In genomic region chr22:20186183-20186870, GRCh38 we compare ENCODE assay signal across 1 cellular context.
TF ChIP-seq lines count a peak whose summit lies in the region.

No MANE protein-coding gene starts in this region.

TF ChIP-seq in K562, 482 proteins besides CTCF, POLR2A, EP300 and RAD21 (continued from another document and continues in another):
- TF ChIP-seq ELK1 (CRISPR knock-in tag; IDR thresholded peaks at IDR 0.05) (peak; percentile 52; the same call in 1 of the 2 replicates), ZBTB12 (CRISPR knock-in tag; IDR thresholded peaks at IDR 0.05) (no peak), ZNF217 (CRISPR knock-in tag; IDR thresholded peaks at IDR 0.05) (no peak), DDX20 (tag; IDR thresholded peaks at IDR 0.05; ENCODE audit: low read depth) (no peak), ZNF561 (CRISPR knock-in tag; conservative IDR thresholded peaks at IDR 0.05) (no peak), ATF7 (IDR thresholded peaks at IDR 0.05) (no peak), NR4A1 (CRISPR knock-in tag; IDR thresholded peaks at IDR 0.05) (no peak), NR4A1 (tag; IDR thresholded peaks at IDR 0.05) (no peak), ZNF449 (CRISPR knock-in tag; IDR thresholded peaks at IDR 0.05) (no peak), ILF3 (IDR thresholded peaks at IDR 0.05; ENCODE audit: borderline replicate concordance) (no peak), PHB (CRISPR knock-in tag; IDR thresholded peaks at IDR 0.05) (no peak), E2F5 (CRISPR knock-in tag; IDR thresholded peaks at IDR 0.05) (no peak), ZNF398 (CRISPR knock-in tag; IDR thresholded peaks at IDR 0.05) (no peak), SP1 (CRISPR knock-in tag; IDR thresholded peaks at IDR 0.05) (no peak), ZNF280B (CRISPR knock-in tag; IDR thresholded peaks at IDR 0.05) (no peak), ZNF143 (CRISPR knock-in tag; IDR thresholded peaks at IDR 0.05) (no peak), JUND (IDR thresholded peaks at IDR 0.05; ENCODE audit: borderline replicate concordance, low read depth, low read length) (0 out of 2 replicates have a peak, but pooled peaks have one; percentile 4), JUND (tag; IDR thresholded peaks at IDR 0.05; ENCODE audit: borderline replicate concordance, low read depth, low read length) (no peak), ZFP1 (CRISPR knock-in tag; IDR thresholded peaks at IDR 0.05) (no peak), SMC3 (conservative IDR thresholded peaks at IDR 0.05; ENCODE audit: insufficient read depth, low read depth, low read length) (peak; percentile 37; the same call in 1 of the 2 replicates), TCFL5 (CRISPR knock-in tag; conservative IDR thresholded peaks at IDR 0.05) (no peak), HCFC1 (IDR thresholded peaks at IDR 0.05; ENCODE audit: low read depth, low read length) (0 out of 2 replicates have a peak, but pooled peaks have one; percentile 20), RAD51 (IDR thresholded peaks at IDR 0.05; ENCODE audit: borderline replicate concordance, low read depth) (no peak), CBFA2T3 (IDR thresholded peaks at IDR 0.05) (no peak), PTBP1 (IDR thresholded peaks at IDR 0.05; ENCODE audit: low read depth, low read length) (no peak), TAF7 (tag; IDR thresholded peaks at IDR 0.05) (no peak), PRDM10 (IDR thresholded peaks at IDR 0.05; ENCODE audit: partially characterized antibody) (no peak), ETV1 (tag; conservative IDR thresholded peaks at IDR 0.05; ENCODE audit: low read depth) (no peak), WHSC1 (IDR thresholded peaks at IDR 0.05; ENCODE audit: low read length) (no peak), CREB3L1 (IDR thresholded peaks at IDR 0.05; ENCODE audit: borderline replicate concordance, low read depth) (no peak), KLF1 (tag; IDR thresholded peaks at IDR 0.05) (0 out of 2 replicates have a peak, but pooled peaks have one; percentile 26), RBM39 (optimal IDR thresholded peaks at IDR 0.05; ENCODE audit: low read depth, low read length) (no peak), SIN3A (IDR thresholded peaks at IDR 0.05; ENCODE audit: borderline replicate concordance in 2 of 2, control insufficient read depth in 1 of 2, low read depth in 2 of 2, low read length in 2 of 2) (no peak), POLR2G (IDR thresholded peaks at IDR 0.05; ENCODE audit: low read depth, low read length) (no peak), ZNF589 (CRISPR knock-in tag; IDR thresholded peaks at IDR 0.05; ENCODE audit: low read depth) (no peak), RB1 (IDR thresholded peaks at IDR 0.05; ENCODE audit: low read depth) (peak; percentile 40; the same call in 1 of the 2 replicates), MAFF (IDR thresholded peaks at IDR 0.05; ENCODE audit: low read length) (no peak), PCBP1 (IDR thresholded peaks at IDR 0.05; ENCODE audit: low read depth, low read length, poor library complexity, severe bottlenecking) (no peak), VEZF1 (CRISPR knock-in tag; IDR thresholded peaks at IDR 0.05) (no peak), RBBP5 (IDR thresholded peaks at IDR 0.05; ENCODE audit: borderline replicate concordance, insufficient read depth, low read length, poor library complexity, severe bottlenecking) (peak; percentile 43), BCOR (IDR thresholded peaks at IDR 0.05) (peak; percentile 86), ARID1B (IDR thresholded peaks at IDR 0.05) (no peak), TFAM (CRISPR knock-in tag; conservative IDR thresholded peaks at IDR 0.05) (no peak), SAP30 (IDR thresholded peaks at IDR 0.05; ENCODE audit: borderline replicate concordance, insufficient read depth, low read depth, low read length, poor library complexity, severe bottlenecking) (no peak), NEUROD1 (IDR thresholded peaks at IDR 0.05; ENCODE audit: borderline replicate concordance, low read depth, low read length, partially characterized antibody) (no peak), SMAD4 (CRISPR knock-in tag; conservative IDR thresholded peaks at IDR 0.05) (no peak), CTBP1 (IDR thresholded peaks at IDR 0.05; ENCODE audit: borderline replicate concordance) (peak; percentile 64; the same call in 1 of the 2 replicates), FOXM1 (IDR thresholded peaks at IDR 0.05; ENCODE audit: low read depth) (no peak), FOXM1 (CRISPR knock-in tag; IDR thresholded peaks at IDR 0.05; ENCODE audit: low read depth) (no peak), PTTG1 (tag; IDR thresholded peaks at IDR 0.05; ENCODE audit: low read depth) (no peak), ARID3B (CRISPR knock-in tag; IDR thresholded peaks at IDR 0.05; ENCODE audit: borderline replicate concordance) (no peak), CREBBP (IDR thresholded peaks at IDR 0.05; ENCODE audit: low read depth, low read length) (no peak), NCOR1 (IDR thresholded peaks at IDR 0.05) (no peak), NCOA6 (IDR thresholded peaks at IDR 0.05) (no peak), ZNF184 (CRISPR knock-in tag; IDR thresholded peaks at IDR 0.05) (no peak), RBFOX2 (IDR thresholded peaks at IDR 0.05; ENCODE audit: low read depth, low read length) (no peak), TARDBP (IDR thresholded peaks at IDR 0.05) (no peak), HLTF (IDR thresholded peaks at IDR 0.05) (no peak)
